Comparison of ENCODE assay signal across 1 cellular context in genomic region chr15:65818927-65819562, GRCh38.
TF ChIP-seq lines count a peak whose summit lies in the region.

No MANE protein-coding gene starts in this region.

TF ChIP-seq in K562, 482 proteins besides CTCF, POLR2A, EP300 and RAD21 (continued from another document and continues in another):
- TF ChIP-seq E2F1 (CRISPR knock-in tag; IDR thresholded peaks at IDR 0.05) (no peak), MYBL2 (IDR thresholded peaks at IDR 0.05; ENCODE audit: low read depth) (no peak), MYBL2 (CRISPR knock-in tag; IDR thresholded peaks at IDR 0.05; ENCODE audit: borderline replicate concordance) (no peak), SAFB (IDR thresholded peaks at IDR 0.05; ENCODE audit: borderline replicate concordance, low read depth, low read length) (no peak), ZFP30 (CRISPR knock-in tag; IDR thresholded peaks at IDR 0.05; ENCODE audit: borderline replicate concordance) (no peak), PBX2 (CRISPR knock-in tag; IDR thresholded peaks at IDR 0.05; ENCODE audit: low read depth) (no peak), PBX2 (tag; conservative IDR thresholded peaks at IDR 0.05; ENCODE audit: low read depth) (no peak), ARHGAP35 (IDR thresholded peaks at IDR 0.05; ENCODE audit: partially characterized antibody) (no peak), SMC3 (conservative IDR thresholded peaks at IDR 0.05; ENCODE audit: insufficient read depth, low read depth, low read length) (no peak), ETV6 (IDR thresholded peaks at IDR 0.05; ENCODE audit: borderline replicate concordance in 1 of 2, low read depth in 2 of 2, low read length in 1 of 2) (no peak), ETV6 (CRISPR knock-in tag; IDR thresholded peaks at IDR 0.05; ENCODE audit: borderline replicate concordance) (no peak), NCOA2 (IDR thresholded peaks at IDR 0.05; ENCODE audit: partially characterized antibody in 2 of 2) (peak in 1 of 2 experiments; percentile 29), SNRNP70 (optimal IDR thresholded peaks at IDR 0.05; ENCODE audit: low read depth, low read length) (no peak), MTF1 (CRISPR knock-in tag; IDR thresholded peaks at IDR 0.05; ENCODE audit: borderline replicate concordance) (no peak), SRSF1 (IDR thresholded peaks at IDR 0.05; ENCODE audit: low read depth, low read length) (no peak), FOXJ2 (tag; IDR thresholded peaks at IDR 0.05) (peak; percentile 96), ETS2 (tag; IDR thresholded peaks at IDR 0.05; ENCODE audit: borderline replicate concordance, poor library complexity, severe bottlenecking) (no peak), ZNF766 (CRISPR knock-in tag; conservative IDR thresholded peaks at IDR 0.05) (no peak), ZNF444 (CRISPR knock-in tag; IDR thresholded peaks at IDR 0.05) (0 out of 2 replicates have a peak, but pooled peaks have one; percentile 40), ZFX (CRISPR knock-in tag; IDR thresholded peaks at IDR 0.05) (no peak), ZNF124 (CRISPR knock-in tag; IDR thresholded peaks at IDR 0.05) (no peak), GATAD2A (IDR thresholded peaks at IDR 0.05) (no peak), NFE2L1 (tag; IDR thresholded peaks at IDR 0.05; ENCODE audit: borderline replicate concordance, low read depth) (no peak), SETDB1 (IDR thresholded peaks at IDR 0.05; ENCODE audit: low read length) (no peak), SAFB2 (IDR thresholded peaks at IDR 0.05; ENCODE audit: borderline replicate concordance, low read depth, low read length, severe bottlenecking) (no peak), MNT (conservative IDR thresholded peaks at IDR 0.05) (0 out of 4 replicates have a peak, but pooled peaks of 1 of the 2 experiments have one; percentile 35), FOXK1 (CRISPR knock-in tag; IDR thresholded peaks at IDR 0.05; ENCODE audit: borderline replicate concordance) (no peak), GABPA (tag; conservative IDR thresholded peaks at IDR 0.05; ENCODE audit: low read depth) (peak; percentile 78), NFE2 (IDR thresholded peaks at IDR 0.05; ENCODE audit: low read depth) (peak; percentile 19; the same call in 1 of the 2 replicates), YBX1 (IDR thresholded peaks at IDR 0.05) (no peak), PHTF2 (CRISPR knock-in tag; IDR thresholded peaks at IDR 0.05) (no peak), TEAD2 (tag; IDR thresholded peaks at IDR 0.05) (no peak), CSDE1 (IDR thresholded peaks at IDR 0.05) (no peak), ELF2 (CRISPR knock-in tag; IDR thresholded peaks at IDR 0.05) (0 out of 2 replicates have a peak, but pooled peaks have one; percentile 38), GTF2F1 (IDR thresholded peaks at IDR 0.05; ENCODE audit: low read depth, low read length) (no peak), ZNF592 (IDR thresholded peaks at IDR 0.05) (no peak), NR2C2 (CRISPR knock-in tag; IDR thresholded peaks at IDR 0.05) (no peak), NR2C2 (tag; IDR thresholded peaks at IDR 0.05) (no peak; the same call in 1 of the 2 replicates)
- TF ChIP-seq, protein P1, sequence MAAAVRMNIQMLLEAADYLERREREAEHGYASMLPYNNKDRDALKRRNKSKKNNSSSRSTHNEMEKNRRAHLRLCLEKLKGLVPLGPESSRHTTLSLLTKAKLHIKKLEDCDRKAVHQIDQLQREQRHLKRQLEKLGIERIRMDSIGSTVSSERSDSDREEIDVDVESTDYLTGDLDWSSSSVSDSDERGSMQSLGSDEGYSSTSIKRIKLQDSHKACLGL (CRISPR knock-in tag; IDR thresholded peaks at IDR 0.05; ENCODE audit: borderline replicate concordance, poor library complexity, severe bottlenecking) = no peak
- TF ChIP-seq, protein P2, sequence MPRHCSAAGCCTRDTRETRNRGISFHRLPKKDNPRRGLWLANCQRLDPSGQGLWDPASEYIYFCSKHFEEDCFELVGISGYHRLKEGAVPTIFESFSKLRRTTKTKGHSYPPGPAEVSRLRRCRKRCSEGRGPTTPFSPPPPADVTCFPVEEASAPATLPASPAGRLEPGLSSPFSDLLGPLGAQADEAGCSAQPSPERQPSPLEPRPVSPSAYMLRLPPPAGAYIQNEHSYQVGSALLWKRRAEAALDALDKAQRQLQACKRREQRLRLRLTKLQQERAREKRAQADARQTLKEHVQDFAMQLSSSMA (CRISPR knock-in tag; IDR thresholded peaks at IDR 0.05) = no peak
- TF ChIP-seq, protein P3, sequence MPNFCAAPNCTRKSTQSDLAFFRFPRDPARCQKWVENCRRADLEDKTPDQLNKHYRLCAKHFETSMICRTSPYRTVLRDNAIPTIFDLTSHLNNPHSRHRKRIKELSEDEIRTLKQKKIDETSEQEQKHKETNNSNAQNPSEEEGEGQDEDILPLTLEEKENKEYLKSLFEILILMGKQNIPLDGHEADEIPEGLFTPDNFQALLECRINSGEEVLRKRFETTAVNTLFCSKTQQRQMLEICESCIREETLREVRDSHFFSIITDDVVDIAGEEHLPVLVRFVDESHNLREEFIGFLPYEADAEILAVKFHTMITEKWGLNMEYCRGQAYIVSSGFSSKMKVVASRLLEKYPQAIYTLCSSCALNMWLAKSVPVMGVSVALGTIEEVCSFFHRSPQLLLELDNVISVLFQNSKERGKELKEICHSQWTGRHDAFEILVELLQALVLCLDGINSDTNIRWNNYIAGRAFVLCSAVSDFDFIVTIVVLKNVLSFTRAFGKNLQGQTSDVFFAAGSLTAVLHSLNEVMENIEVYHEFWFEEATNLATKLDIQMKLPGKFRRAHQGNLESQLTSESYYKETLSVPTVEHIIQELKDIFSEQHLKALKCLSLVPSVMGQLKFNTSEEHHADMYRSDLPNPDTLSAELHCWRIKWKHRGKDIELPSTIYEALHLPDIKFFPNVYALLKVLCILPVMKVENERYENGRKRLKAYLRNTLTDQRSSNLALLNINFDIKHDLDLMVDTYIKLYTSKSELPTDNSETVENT (CRISPR knock-in tag; IDR thresholded peaks at IDR 0.05) = no peak
- TF ChIP-seq, protein P4, sequence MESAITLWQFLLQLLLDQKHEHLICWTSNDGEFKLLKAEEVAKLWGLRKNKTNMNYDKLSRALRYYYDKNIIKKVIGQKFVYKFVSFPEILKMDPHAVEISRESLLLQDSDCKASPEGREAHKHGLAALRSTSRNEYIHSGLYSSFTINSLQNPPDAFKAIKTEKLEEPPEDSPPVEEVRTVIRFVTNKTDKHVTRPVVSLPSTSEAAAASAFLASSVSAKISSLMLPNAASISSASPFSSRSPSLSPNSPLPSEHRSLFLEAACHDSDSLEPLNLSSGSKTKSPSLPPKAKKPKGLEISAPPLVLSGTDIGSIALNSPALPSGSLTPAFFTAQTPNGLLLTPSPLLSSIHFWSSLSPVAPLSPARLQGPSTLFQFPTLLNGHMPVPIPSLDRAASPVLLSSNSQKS (CRISPR knock-in tag; IDR thresholded peaks at IDR 0.05) = no peak
